30 cellular contexts compared by ENCODE assay signal in the genomic region with DNA sequence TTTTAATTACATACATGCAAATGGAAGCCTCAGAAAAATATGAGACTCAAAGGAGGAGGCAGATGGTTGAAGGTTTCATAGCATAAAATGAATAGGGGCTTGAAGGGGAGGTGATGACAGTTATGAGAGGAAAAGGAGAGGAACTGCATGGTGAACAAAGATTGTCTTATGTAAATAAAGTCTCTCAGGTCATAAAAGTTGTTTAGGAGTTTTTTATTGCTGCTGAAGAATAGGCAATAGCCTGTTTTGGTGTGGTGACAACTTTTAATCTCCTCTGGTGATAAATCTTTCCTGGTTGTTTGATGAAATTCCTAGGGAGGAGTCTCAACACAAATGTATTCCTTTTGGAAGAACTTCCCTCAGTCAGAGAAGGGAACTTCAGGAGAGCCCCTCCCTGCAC. TPM values are rescaled to one million over a fixed set of nuclear protein-coding genes. Genes with fewer than 3 reads are reported as not detected.
DNase-seq lines count a peak whose midpoint lies in the region; ATAC-seq, FAIRE-seq and TF ChIP-seq lines count a peak whose summit lies in the region.
"Had no signal": no experiment of that assay in that cellular context is flagged by ENCODE, and none has a peak within 500 bp of the region (broad histone marks: within the 10 kb centered on the region; RNA-seq: fewer than 3 reads in every experiment).

No MANE protein-coding gene starts in this region.

- H3K27ac Mint-ChIP-seq in Caco-2 (ENCODE audit: unreplicated experiment): no peak overlapping the region
- H3K27ac Mint-ChIP-seq: activated CD4-positive, alpha-beta memory T cell treated with anti-CD3 and anti-CD28 coated beads, Interleukin-2, amount 10 ng/mL, durations not matched to agents 7 days and 5 days; activated naive CD4-positive, alpha-beta T cell treated with anti-CD3 and anti-CD28 coated beads, Interleukin-2, amount 10 ng/mL, durations not matched to agents 7 days and 5 days; endodermal cell; IgD-negative memory B cell; T-helper 2 cell treated with Interferon-gamma antibody and Interleukin-4, amounts not matched to agents 5 μg/mL and 100 μg/mL, for 36 hours had no signal

- H3K4me1 Mint-ChIP-seq in Caco-2 (ENCODE audit: low read depth, unreplicated experiment): peaks cover 18% of the 10 kb centered on the region
- H3K4me1 Mint-ChIP-seq: activated CD4-positive, alpha-beta memory T cell treated with anti-CD3 and anti-CD28 coated beads, Interleukin-2, amount 10 ng/mL, durations not matched to agents 7 days and 5 days; activated naive CD4-positive, alpha-beta T cell treated with anti-CD3 and anti-CD28 coated beads, Interleukin-2, amount 10 ng/mL, durations not matched to agents 7 days and 5 days; central memory CD8-positive, alpha-beta T cell had no signal

- ATAC-seq in PC-3 (peak; percentile 77), GM21528 (IDR thresholded peaks at IDR 0.05; ENCODE audit: low FRiP score, unreplicated experiment) (no peak)
- ATAC-seq: body of pancreas, gastrocnemius medialis had no signal

- H3K79me2 ChIP-seq in PC-3 (ENCODE audit: low read length): no peaks in the 10 kb centered on the region

- H3K9me3 ChIP-seq in BLaER1 treated with 17β-estradiol and CSF1 and Interleukin-3, amounts not matched to agents 10 nM and 100 nM (replicated peaks in 1 of 11): peaks cover 0 to 12% (median 6%) of the 10 kb centered on the region in 11 experiments; a peak in 10 of 22 replicates
- no peaks in the 10 kb centered on the region for H3K9me3 ChIP-seq in PC-3 (ENCODE audit: low read length)
- H3K9me3 ChIP-seq in small intestine (ENCODE audit: control insufficient read depth, low read depth): no peaks in the 10 kb centered on the region
- no peaks in the 10 kb centered on the region for H3K9me3 ChIP-seq in Caco-2
- H3K9me3 ChIP-seq: body of pancreas, esophagus muscularis mucosa, gastrocnemius medialis, ovary, thoracic aorta, vagina had no signal

- peak overlapping the region in 1 of 11 experiments; percentile 11; a peak in 1 of 22 replicates for H3K9ac ChIP-seq in BLaER1 treated with 17β-estradiol and CSF1 and Interleukin-3, amounts not matched to agents 10 nM and 100 nM
- no peak overlapping the region for H3K9ac ChIP-seq in PC-3 (ENCODE audit: low read length)

- CTCF ChIA-PET in PC-3 (lab: Charles Lee): no interaction called here
- CTCF ChIA-PET in Caco-2 (lab: Charles Lee): no interaction called here

- POLR2A ChIA-PET in PC-3 (lab: Charles Lee; ENCODE audit: unreplicated experiment) (no interaction called here), Caco-2 (lab: Charles Lee) (no interaction called here)

- peak overlapping the region in 7 of 11 experiments; percentile 0 to 72 (median 18); a peak in 11 of 22 replicates for H3K4me2 ChIP-seq in BLaER1 treated with 17β-estradiol and CSF1 and Interleukin-3, amounts not matched to agents 10 nM and 100 nM
- H3K4me2 ChIP-seq in PC-3 (ENCODE audit: low read length): no peak overlapping the region
- H3K4me2 ChIP-seq: smooth muscle cell had no signal

- H3K36me3 Mint-ChIP-seq in Caco-2 (ENCODE audit: insufficient read depth, unreplicated experiment): peaks cover 5% of the 10 kb centered on the region

- peak overlapping the region in 1 of 11 experiments; percentile 46; a peak in 3 of 22 replicates for H3K27ac ChIP-seq in BLaER1 treated with 17β-estradiol and CSF1 and Interleukin-3, amounts not matched to agents 10 nM and 100 nM
- H3K27ac ChIP-seq in PC-3 (ENCODE audit: low read length): no peak overlapping the region
- no peak overlapping the region for H3K27ac ChIP-seq in small intestine (ENCODE audit: low read depth in 1 of 2, low read length in 1 of 2)
- H3K27ac ChIP-seq: body of pancreas, esophagus muscularis mucosa, gastrocnemius medialis, ovary, thoracic aorta had no signal

- BruUV-seq in PC-3 (replicated peaks; lab: Mats Ljungman, UMichigan) (no TSS peak), Caco-2 (replicated peaks; lab: Mats Ljungman, UMichigan) (no TSS peak)

- no peaks in the 10 kb centered on the region for H3K27me3 Mint-ChIP-seq in Caco-2 (ENCODE audit: insufficient read depth, unreplicated experiment)
- H3K27me3 Mint-ChIP-seq: activated CD4-positive, alpha-beta memory T cell treated with anti-CD3 and anti-CD28 coated beads, Interleukin-2, amount 10 ng/mL, durations not matched to agents 7 days and 5 days; activated naive CD4-positive, alpha-beta T cell treated with anti-CD3 and anti-CD28 coated beads, Interleukin-2, amount 10 ng/mL, durations not matched to agents 7 days and 5 days; central memory CD8-positive, alpha-beta T cell; IgD-negative memory B cell had no signal

- H3K9me2 ChIP-seq in PC-3 (replicated peaks; ENCODE audit: low read length): no peaks in the 10 kb centered on the region

- H3K36me3 ChIP-seq in BLaER1 treated with 17β-estradiol and CSF1 and Interleukin-3, amounts not matched to agents 10 nM and 100 nM: peaks cover 12 to 39% (median 37%) of the 10 kb centered on the region in 11 experiments
- H3K36me3 ChIP-seq in PC-3 (ENCODE audit: low read depth, low read length): no peaks in the 10 kb centered on the region
- H3K36me3 ChIP-seq in small intestine (ENCODE audit: control insufficient read depth in 2 of 2, insufficient read depth in 2 of 2, low read length in 2 of 2): peaks cover 0 to 2% of the 10 kb centered on the region in 2 donors
- H3K36me3 ChIP-seq in Caco-2 (ENCODE audit: control insufficient read depth, insufficient read depth, low read length): no peaks in the 10 kb centered on the region
- H3K36me3 ChIP-seq: ovary had no signal

- no peak overlapping the region for H3K4me3 ChIP-seq in BLaER1 treated with 17β-estradiol and CSF1 and Interleukin-3, amounts not matched to agents 10 nM and 100 nM
- H3K4me3 ChIP-seq in PC-3 (ENCODE audit: low read length): no peak overlapping the region
- no peak overlapping the region for H3K4me3 ChIP-seq in fibroblast of pulmonary artery (replicated peaks; ENCODE audit: low read depth, low read length)
- no peak overlapping the region for H3K4me3 ChIP-seq in small intestine (ENCODE audit: low read depth in 1 of 2, low read length in 2 of 2)
- H3K4me3 ChIP-seq in Caco-2 (ENCODE audit: low read depth, low read length): no peak overlapping the region
- H3K4me3 ChIP-seq: body of pancreas, esophagus muscularis mucosa, gastrocnemius medialis, lung, ovary, smooth muscle cell, thoracic aorta, vagina had no signal

- intact Hi-C loops in PC-3 (cut with micrococcal nuclease) (no loop called here), Caco-2 (cut with micrococcal nuclease; ENCODE audit: unreplicated experiment) (no loop called here)

- H4K20me1 ChIP-seq in BLaER1 treated with 17β-estradiol and CSF1 and Interleukin-3, amounts not matched to agents 10 nM and 100 nM: peaks cover 0 to 8% (median 0%) of the 10 kb centered on the region in 11 experiments; a peak in 1 of 22 replicates
- no peaks in the 10 kb centered on the region for H4K20me1 ChIP-seq in PC-3 (ENCODE audit: low read length)

- H2AFZ ChIP-seq in PC-3 (ENCODE audit: low read length): no peak overlapping the region

- H3K4me1 ChIP-seq in BLaER1 treated with 17β-estradiol and CSF1 and Interleukin-3, amounts not matched to agents 10 nM and 100 nM: peaks cover 4 to 41% (median 13%) of the 10 kb centered on the region in 10 experiments; a peak in 18 of 20 replicates
- H3K4me1 ChIP-seq in PC-3 (ENCODE audit: insufficient read depth, low read length): no peaks in the 10 kb centered on the region
- H3K4me1 ChIP-seq in small intestine (ENCODE audit: control insufficient read depth in 2 of 2, insufficient read depth in 1 of 2, low read depth in 1 of 2, low read length in 1 of 2): no peaks in the 10 kb centered on the region
- 0 out of 2 replicates have a peak, but pooled peaks cover 4% of the 10 kb centered on the region for H3K4me1 ChIP-seq in Caco-2
- H3K4me1 ChIP-seq: body of pancreas had no signal

- H3F3A ChIP-seq in PC-3 (ENCODE audit: low read length, unreplicated experiment): no peaks in the 10 kb centered on the region

- no peak for DNase-seq in PC-3
- peak; percentile 10 for DNase-seq in fibroblast of pulmonary artery (ENCODE audit: low read depth)
- DNase-seq in small intestine: peak; percentile 10
- no peak for DNase-seq in NAMALWA (ENCODE audit: low spot score)
- no peak for DNase-seq in Caco-2
- DNase-seq in superior temporal gyrus (ENCODE audit: extremely low spot score): no peak
- DNase-seq: activated CD4-positive, alpha-beta memory T cell treated with anti-CD3 and anti-CD28 coated beads, Interleukin-2, amount 10 ng/mL, durations not matched to agents 7 days and 5 days; activated CD8-positive, alpha-beta memory T cell treated with anti-CD3 and anti-CD28 coated beads, Interleukin-2, amount 50 U/mL, for 4 hours; activated naive CD4-positive, alpha-beta T cell treated with anti-CD3 and anti-CD28 coated beads, Interleukin-2, amount 10 ng/mL, durations not matched to agents 7 days and 5 days; body of pancreas; DMS79 treated with DMSO at 0.1 percent for 48 hours; endodermal cell; gastrocnemius medialis; GDM1; NCI-H1092 treated with DMSO at 0.1 percent for 48 hours; NCI-H187; NCI-H446 treated with DMSO at 0.1 percent for 48 hours; OCI-M1; ovary; stimulated activated naive CD4-positive, alpha-beta T cell treated with Interleukin-2 at 50 U/mL for 16 hours had no signal

- H3K27me3 ChIP-seq in BLaER1 treated with 17β-estradiol and CSF1 and Interleukin-3, amounts not matched to agents 10 nM and 100 nM: no peaks in the 10 kb centered on the region
- H3K27me3 ChIP-seq in PC-3 (ENCODE audit: low read length): no peaks in the 10 kb centered on the region
- H3K27me3 ChIP-seq in small intestine (ENCODE audit: control insufficient read depth in 2 of 2, insufficient read depth in 2 of 2, low read length in 2 of 2): no peaks in the 10 kb centered on the region
- no peaks in the 10 kb centered on the region for H3K27me3 ChIP-seq in Caco-2 (replicated peaks; ENCODE audit: control insufficient read depth, insufficient read depth, low read length)
- H3K27me3 ChIP-seq: body of pancreas, esophagus muscularis mucosa, gastrocnemius medialis, ovary, vagina had no signal

- no peaks in the 10 kb centered on the region for H3K9me3 Mint-ChIP-seq in Caco-2 (ENCODE audit: unreplicated experiment)
- H3K9me3 Mint-ChIP-seq: activated CD4-positive, alpha-beta memory T cell treated with anti-CD3 and anti-CD28 coated beads, Interleukin-2, amount 10 ng/mL, durations not matched to agents 7 days and 5 days; activated naive CD4-positive, alpha-beta T cell treated with anti-CD3 and anti-CD28 coated beads, Interleukin-2, amount 10 ng/mL, durations not matched to agents 7 days and 5 days; central memory CD8-positive, alpha-beta T cell; IgD-negative memory B cell; T-helper 2 cell treated with Interferon-gamma antibody and Interleukin-4, amounts not matched to agents 5 μg/mL and 100 μg/mL, for 36 hours had no signal

- no peak for FAIRE-seq in small intestine (lab: Jason Lieb, UNC)

- TF ChIP-seq CTCF in PC-3 (conservative IDR thresholded peaks at IDR 0.05; ENCODE audit: low read depth, low read length) (no peak), fibroblast of pulmonary artery (IDR thresholded peaks at IDR 0.05; ENCODE audit: low read length, missing control alignments) (no peak), Caco-2 (IDR thresholded peaks at IDR 0.05; ENCODE audit: insufficient read depth in 1 of 2, low read depth in 1 of 2, low read length in 1 of 2, severe bottlenecking in 1 of 2, unreplicated experiment in 1 of 2) (no peak)

- no peak overlapping the region for H3K4me3 Mint-ChIP-seq in Caco-2 (ENCODE audit: unreplicated experiment)
- H3K4me3 Mint-ChIP-seq: activated CD4-positive, alpha-beta memory T cell treated with anti-CD3 and anti-CD28 coated beads, Interleukin-2, amount 10 ng/mL, durations not matched to agents 7 days and 5 days; activated naive CD4-positive, alpha-beta T cell treated with anti-CD3 and anti-CD28 coated beads, Interleukin-2, amount 10 ng/mL, durations not matched to agents 7 days and 5 days; central memory CD8-positive, alpha-beta T cell; endodermal cell; IgD-negative memory B cell; T-helper 2 cell treated with Interferon-gamma antibody and Interleukin-4, amounts not matched to agents 5 μg/mL and 100 μg/mL, for 36 hours had no signal

RNA-seq across cellular contexts. Expression of a gene that starts 17.3 kb away (rescaled TPM):
- total RNA-seq in PC-3 (2014; rRNA removed): 12.8 and 17.5 TPM in 2 replicates
- 10 to 100 TPM in 2 of 3 donors, 1 to 10 TPM in 1; 5.9 to 16.7 (median 12.3) TPM for polyA plus RNA-seq in small intestine
- total RNA-seq in Caco-2 (2022): 11.7 and 11.8 TPM in 2 replicates

Comparison
In these comparisons a context has a peak if more than half of its experiments do, and no peak if none do; other contexts are left out.
1. DNase-seq: peak in fibroblast of pulmonary artery (single experiment) and small intestine (single experiment); none in PC-3 (single experiment), NAMALWA (single experiment), Caco-2 (0 of 2) and superior temporal gyrus (single experiment).